ENCODE assay signal across 1 cellular context in genomic region chr10:75263806-75264205, GRCh38.
TF ChIP-seq lines count a peak whose summit lies in the region.

No MANE protein-coding gene starts in this region.

TF ChIP-seq in IMR-90, 13 proteins besides CTCF, POLR2A, EP300 and RAD21:
- TF ChIP-seq MAFK (IDR thresholded peaks at IDR 0.05; ENCODE audit: low read depth, low read length) = no peak
- no peak for TF ChIP-seq RFX5 (IDR thresholded peaks at IDR 0.05; ENCODE audit: low read depth, low read length)
- TF ChIP-seq MXI1 (IDR thresholded peaks at IDR 0.05; ENCODE audit: borderline replicate concordance, low read depth, low read length) = no peak
- no peak for TF ChIP-seq ELK1 (IDR thresholded peaks at IDR 0.05; ENCODE audit: borderline replicate concordance, low read depth, low read length)
- TF ChIP-seq NFE2L2 (IDR thresholded peaks at IDR 0.05; ENCODE audit: low read depth, low read length) = no peak
- no peak for TF ChIP-seq RCOR1 (IDR thresholded peaks at IDR 0.05; ENCODE audit: insufficient replicate concordance, low read length)
- TF ChIP-seq MAZ (IDR thresholded peaks at IDR 0.05; ENCODE audit: borderline replicate concordance, low read depth, low read length) = no peak
- TF ChIP-seq BHLHE40 (IDR thresholded peaks at IDR 0.05; ENCODE audit: low read depth, low read length) = no peak
- no peak for TF ChIP-seq FOS (IDR thresholded peaks at IDR 0.05; ENCODE audit: low read depth, low read length)
- no peak for TF ChIP-seq USF2 (IDR thresholded peaks at IDR 0.05; ENCODE audit: low read depth, low read length)
- no peak for TF ChIP-seq CHD1 (IDR thresholded peaks at IDR 0.05; ENCODE audit: low read depth, low read length)
